1 cellular context compared by ENCODE assay signal in genomic region chr22:39920134-39920743, GRCh38.
A peak's percentile ranks its signal among the peaks of the same experiment; 100 is the strongest.
TF ChIP-seq lines count a peak whose summit lies in the region.

No MANE protein-coding gene starts in this region.

TF ChIP-seq in K562, 482 proteins besides CTCF, POLR2A, EP300 and RAD21 (continued from another document):
- no peak for TF ChIP-seq MGA (IDR thresholded peaks at IDR 0.05)
- no peak for TF ChIP-seq STAT6 (CRISPR knock-in tag; IDR thresholded peaks at IDR 0.05)
- TF ChIP-seq CCNT2 (IDR thresholded peaks at IDR 0.05; ENCODE audit: borderline replicate concordance, extremely low read depth, insufficient read length, low read depth, low read length): peak; percentile 63
- peak; percentile 66; the same call in 1 of the 2 replicates for TF ChIP-seq NBN (IDR thresholded peaks at IDR 0.05; ENCODE audit: low read depth)
- no peak for TF ChIP-seq SAFB2 (IDR thresholded peaks at IDR 0.05; ENCODE audit: borderline replicate concordance, low read depth, low read length, severe bottlenecking)
- TF ChIP-seq MBD1 (CRISPR knock-in tag; IDR thresholded peaks at IDR 0.05): no peak
- TF ChIP-seq ZNF655 (CRISPR knock-in tag; IDR thresholded peaks at IDR 0.05): no peak
- TF ChIP-seq KAT8 (IDR thresholded peaks at IDR 0.05; ENCODE audit: low read depth): no peak
- no peak for TF ChIP-seq ZNF146 (CRISPR knock-in tag; IDR thresholded peaks at IDR 0.05; ENCODE audit: unreplicated experiment)
- TF ChIP-seq ETV6 (IDR thresholded peaks at IDR 0.05; ENCODE audit: borderline replicate concordance in 1 of 2, low read depth in 2 of 2, low read length in 1 of 2): 0 out of 4 replicates have a peak, but pooled peaks of 1 of the 2 experiments have one; percentile 33
- TF ChIP-seq ETV6 (CRISPR knock-in tag; IDR thresholded peaks at IDR 0.05; ENCODE audit: borderline replicate concordance): no peak
- peak; percentile 83 for TF ChIP-seq MTA2 (IDR thresholded peaks at IDR 0.05; ENCODE audit: low read depth)
- TF ChIP-seq ZNF592 (IDR thresholded peaks at IDR 0.05): peak; percentile 80
- no peak for TF ChIP-seq ZNF398 (CRISPR knock-in tag; IDR thresholded peaks at IDR 0.05)
- TF ChIP-seq JUNB (CRISPR knock-in tag; conservative IDR thresholded peaks at IDR 0.05): no peak
- no peak for TF ChIP-seq RBM34 (IDR thresholded peaks at IDR 0.05; ENCODE audit: borderline replicate concordance, insufficient read depth, low read length)
- no peak for TF ChIP-seq ZNF79 (CRISPR knock-in tag; IDR thresholded peaks at IDR 0.05; ENCODE audit: low read depth)
- TF ChIP-seq TAF1 (IDR thresholded peaks at IDR 0.05; ENCODE audit: control insufficient read depth, extremely low read depth, insufficient read depth, low read length, severe bottlenecking): no peak
- peak; percentile 59; the same call in 1 of the 2 replicates for TF ChIP-seq NFIC (IDR thresholded peaks at IDR 0.05)
- TF ChIP-seq ZNF444 (CRISPR knock-in tag; IDR thresholded peaks at IDR 0.05): no peak
- no peak for TF ChIP-seq E2F8 (IDR thresholded peaks at IDR 0.05; ENCODE audit: low read depth, partially characterized antibody)
